In genomic region chr2:76749858-76750257, GRCh38 we compare ENCODE assay signal across 29 cellular contexts.
DNase-seq lines count a peak whose midpoint lies in the region; ATAC-seq, FAIRE-seq and TF ChIP-seq lines count a peak whose summit lies in the region.
"Had no signal": no experiment of that assay in that cellular context is flagged by ENCODE, and none has a peak within 500 bp of the region (broad histone marks: within the 10 kb centered on the region; RNA-seq: fewer than 3 reads in every experiment).

No MANE protein-coding gene starts in this region.

- H3K36me3 ChIP-seq in breast epithelium (no peaks in the 10 kb centered on the region), KMS-11 (ENCODE audit: insufficient read depth) (no peaks in the 10 kb centered on the region), SK-N-MC (ENCODE audit: insufficient read depth, low read length) (no peaks in the 10 kb centered on the region)
- H3K36me3 ChIP-seq: WERI-Rb-1 had no signal

- POLR2A ChIA-PET in MCF 10A (lab: Yijun Ruan, JAX) = no interaction called here

- no peaks in the 10 kb centered on the region for H3K9me3 Mint-ChIP-seq in MCF 10A (ENCODE audit: unreplicated experiment)
- H3K9me3 Mint-ChIP-seq: nephron progenitor cell had no signal

- H2AFZ ChIP-seq in KMS-11 (ENCODE audit: low read depth) = no peak overlapping the region

- H3K9me3 ChIP-seq in breast epithelium (no peaks in the 10 kb centered on the region), SK-N-MC (ENCODE audit: low read depth, low read length) (no peaks in the 10 kb centered on the region)
- H3K9me3 ChIP-seq: tibial nerve had no signal

- H3K27ac Mint-ChIP-seq in MCF 10A (ENCODE audit: low read depth, unreplicated experiment) = no peak overlapping the region
- H3K27ac Mint-ChIP-seq: activated naive CD4-positive, alpha-beta T cell treated with anti-CD3 and anti-CD28 coated beads, Interleukin-2, amount 50 U/mL, for 72 hours; activated T-helper 2 cell treated with anti-CD3 and anti-CD28 coated beads, Interferon-gamma antibody, Interleukin-2, Interleukin-4, amounts not matched to agents 10 μg/mL and 5 μg/mL and 100 μg/mL, durations not matched to agents 14 hours and 24 hours and 36 hours; effector memory CD8-positive, alpha-beta T cell; immature natural killer cell; nephron progenitor cell; stimulated activated effector memory CD8-positive, alpha-beta T cell treated with anti-CD3 and anti-CD28 coated beads, Interleukin-12 subunit alpha, Interleukin-12 subunit beta, amount 100 ng/mL, for 72 hours had no signal

- H3K27ac ChIP-seq in breast epithelium = no peak overlapping the region
- H3K27ac ChIP-seq in KMS-11 = no peak overlapping the region
- no peak overlapping the region for H3K27ac ChIP-seq in SK-N-MC
- H3K27ac ChIP-seq: tibial nerve, WERI-Rb-1 had no signal

- no peaks in the 10 kb centered on the region for H3K36me3 Mint-ChIP-seq in MCF 10A (ENCODE audit: insufficient read depth, unreplicated experiment)
- H3K36me3 Mint-ChIP-seq: activated naive CD4-positive, alpha-beta T cell treated with anti-CD3 and anti-CD28 coated beads, Interleukin-2, amount 50 U/mL, for 72 hours; immature natural killer cell; stimulated activated effector memory CD8-positive, alpha-beta T cell treated with anti-CD3 and anti-CD28 coated beads, Interleukin-12 subunit alpha, Interleukin-12 subunit beta, amount 100 ng/mL, for 72 hours had no signal

- ATAC-seq in GM21576 (IDR thresholded peaks at IDR 0.05; ENCODE audit: unreplicated experiment) = no peak
- ATAC-seq: activated naive CD4-positive, alpha-beta T cell treated with anti-CD3 and anti-CD28 coated beads, Interleukin-2, amount 50 U/mL, for 72 hours; effector memory CD8-positive, alpha-beta T cell; left colon; stimulated activated effector memory CD8-positive, alpha-beta T cell treated with anti-CD3 and anti-CD28 coated beads, Interleukin-12 subunit alpha, Interleukin-12 subunit beta, amount 100 ng/mL, for 72 hours had no signal

- no peak for FAIRE-seq in urothelium cell line (lab: Jason Lieb, UNC)
- FAIRE-seq: H54 had no signal

- no peak for TF ChIP-seq CTCF in MCF 10A (IDR thresholded peaks at IDR 0.05; ENCODE audit: unreplicated experiment)
- no peak for TF ChIP-seq CTCF in breast epithelium (IDR thresholded peaks at IDR 0.05)
- TF ChIP-seq CTCF in KMS-11 (conservative IDR thresholded peaks at IDR 0.05; ENCODE audit: low read depth, low read length) = no peak

- CTCF ChIA-PET in MCF 10A (lab: Yijun Ruan, JAX) = interaction anchor here (0.6 kb wide), 1 partner anchor 52 kb away, joined by 3 read pairs; no protein-coding TSS in a partner anchor

- H3K9ac ChIP-seq in KMS-11 = no peak overlapping the region
- no peak overlapping the region for H3K9ac ChIP-seq in SK-N-MC (ENCODE audit: insufficient read length)

- H3K79me2 ChIP-seq in KMS-11 (ENCODE audit: insufficient read depth, low read depth) = no peaks in the 10 kb centered on the region

- H3K4me2 ChIP-seq in KMS-11 = 0 out of 2 replicates have a peak overlapping the region, but pooled peaks have one; percentile 11

- no peak for TF ChIP-seq POLR2A in breast epithelium (IDR thresholded peaks at IDR 0.05)

- no peaks in the 10 kb centered on the region for H3K4me1 Mint-ChIP-seq in MCF 10A (ENCODE audit: insufficient read depth, unreplicated experiment)
- H3K4me1 Mint-ChIP-seq: immature natural killer cell; nephron progenitor cell; stimulated activated effector memory CD8-positive, alpha-beta T cell treated with anti-CD3 and anti-CD28 coated beads, Interleukin-12 subunit alpha, Interleukin-12 subunit beta, amount 100 ng/mL, for 72 hours had no signal

- H4K20me1 ChIP-seq in KMS-11 (ENCODE audit: insufficient read depth) = no peaks in the 10 kb centered on the region

- DNase-seq in MCF 10A (ENCODE audit: unreplicated experiment) (peak; percentile 3), breast epithelium (ENCODE audit: low spot score in 2 of 2) (no peak), SK-N-MC (ENCODE audit: low read depth, low spot score) (peak; percentile 83), urothelium cell line (ENCODE audit: low spot score) (peak; percentile 31), HPDE6-E6E7 (ENCODE audit: extremely low spot score) (no peak), DMS53 (lab: John Stamatoyannopoulos, UW) (no peak)
- DNase-seq: activated CD4-positive, alpha-beta T cell treated with anti-CD3 and anti-CD28 coated beads for 48 hours; activated CD8-positive, alpha-beta memory T cell treated with anti-CD3 and anti-CD28 coated beads for 24 hours; activated T-cell treated with anti-CD3 and anti-CD28 coated beads for 4 hours; C1 segment of cervical spinal cord; caudate nucleus; effector memory CD8-positive, alpha-beta T cell; hypothalamus; immature natural killer cell; left colon; NCI-H1092 treated with DMSO at 0.1 percent for 48 hours; NCI-H187 treated with DMSO at 0.1 percent for 48 hours; NCI-H345; nephron progenitor cell; SIG-M5; T1000; WERI-Rb-1 had no signal

- H3K4me1 ChIP-seq in breast epithelium (no peaks in the 10 kb centered on the region), KMS-11 (ENCODE audit: low read depth, poor library complexity, severe bottlenecking) (peaks cover 12% of the 10 kb centered on the region)
- H3K4me1 ChIP-seq: tibial nerve had no signal

- H3K4me3 ChIP-seq in breast epithelium (no peak overlapping the region), KMS-11 (IDR thresholded peaks at IDR 0.05; ENCODE audit: insufficient read depth, low read depth, low read length) (no peak overlapping the region), SK-N-MC (no peak overlapping the region)
- H3K4me3 ChIP-seq: tibial nerve had no signal

- no peak overlapping the region for H3K4me3 Mint-ChIP-seq in MCF 10A (ENCODE audit: unreplicated experiment)
- H3K4me3 Mint-ChIP-seq: effector memory CD8-positive, alpha-beta T cell; immature natural killer cell; nephron progenitor cell; stimulated activated effector memory CD8-positive, alpha-beta T cell treated with anti-CD3 and anti-CD28 coated beads, Interleukin-12 subunit alpha, Interleukin-12 subunit beta, amount 100 ng/mL, for 72 hours had no signal

- peaks cover 20% of the 10 kb centered on the region for H3K27me3 Mint-ChIP-seq in MCF 10A (ENCODE audit: insufficient read depth, unreplicated experiment)
- H3K27me3 Mint-ChIP-seq: effector memory CD8-positive, alpha-beta T cell had no signal

- no peaks in the 10 kb centered on the region for H3K27me3 ChIP-seq in breast epithelium
- H3K27me3 ChIP-seq in KMS-11 (ENCODE audit: insufficient read depth, low read depth) = no peaks in the 10 kb centered on the region
- H3K27me3 ChIP-seq: tibial nerve had no signal

- no TSS peak for BruUV-seq in MCF 10A (replicated peaks; lab: Mats Ljungman, UMichigan)

- intact Hi-C loops in MCF 10A (cut with micrococcal nuclease) (no loop called here), breast epithelium (cut with DNase I; ENCODE audit: low total_unique reads) (no loop called here)

Comparison
In these comparisons a context has a peak if more than half of its experiments do, and no peak if none do; other contexts are left out.
1. DNase-seq: peak in MCF 10A (single experiment), SK-N-MC (single experiment) and urothelium cell line (single experiment); none in breast epithelium (0 of 2), HPDE6-E6E7 (single experiment) and DMS53 (single experiment).